In the genomic region with DNA sequence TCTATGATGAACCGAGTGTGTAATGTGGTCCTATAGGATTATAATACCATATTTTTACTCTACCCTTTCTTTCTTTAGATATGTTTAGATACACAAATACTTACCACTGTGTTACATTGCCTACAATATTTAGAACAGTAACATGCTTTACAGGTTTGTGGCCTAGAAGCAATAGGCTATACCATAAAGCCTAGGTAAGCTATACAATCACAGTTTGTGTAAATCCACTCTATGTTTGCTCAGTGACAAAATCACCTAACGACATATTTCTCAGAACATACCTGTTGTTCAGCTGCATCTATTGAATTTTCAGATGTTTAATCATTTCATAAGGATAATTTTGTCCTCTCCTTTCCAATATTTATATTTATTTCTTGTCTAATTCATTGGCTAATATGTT, we compare ENCODE assay signal across 24 cellular contexts.
"Had no signal": no experiment of that assay in that cellular context is flagged by ENCODE, and none has a peak within 500 bp of the region (broad histone marks: within the 10 kb centered on the region; RNA-seq: fewer than 3 reads in every experiment).

No MANE protein-coding gene starts in this region.

- ATAC-seq: natural killer cell treated with Interleukin-12 subunit alpha and Interleukin-12 subunit beta and Interleukin-15 and Interleukin-18, amount 100 ng/mL, for 72 hours; sciatic nerve; stimulated activated naive B cell treated with anti-CD40 and anti-IgM and Interleukin-4, amounts not matched to agents 10 μg/mL and 1 μg/mL and 100 μg/mL, for 72 hours; stimulated activated naive CD8-positive, alpha-beta T cell treated with anti-CD3 and anti-CD28 coated beads, Interleukin-15, Interleukin-2, amounts not matched to agents 100 U/mL and 50 U/mL, for 24 hours had no signal

- DNase-seq: hypothalamus; immature natural killer cell; kidney; left ventricle myocardium inferior; mesendoderm; naive thymus-derived CD4-positive, alpha-beta T cell; ovary; stimulated activated CD4-positive, alpha-beta T cell treated with anti-CD3 and anti-CD28 coated beads, Interleukin-12 subunit alpha, Interleukin-12 subunit beta, amount 100 ng/mL, for 4 hours; stimulated activated CD4-positive, alpha-beta T cell treated with anti-CD3 and anti-CD28 coated beads, Interleukin-15, amount 100 ng/mL, for 24 hours; stimulated activated CD4-positive, alpha-beta T cell treated with anti-CD3 and anti-CD28 coated beads, Interleukin-2, amount 100 ng/mL, for 24 hours; stimulated activated CD4-positive, alpha-beta T cell treated with anti-CD3 and anti-CD28 coated beads, Interleukin-4, amount 100 ng/mL, for 1 hour; stimulated activated naive B cell treated with anti-CD40 and anti-IgM and Interleukin-4, amounts not matched to agents 10 μg/mL and 1 μg/mL and 100 μg/mL, for 72 hours; stimulated activated naive CD8-positive, alpha-beta T cell treated with anti-CD3 and anti-CD28 coated beads, Interleukin-15, Interleukin-2, amounts not matched to agents 100 U/mL and 50 U/mL, for 24 hours; stomach; testis; thyroid gland; trophoblast cell; upper lobe of right lung; uterus had no signal

- H3K36me3 ChIP-seq: left ventricle myocardium inferior, ovary, right atrium auricular region, stomach, thyroid gland, upper lobe of right lung, uterus had no signal

- H3K4me3 ChIP-seq: left ventricle myocardium inferior, lung, ovary, right atrium auricular region, skin epidermis, stomach, testis, thyroid gland, upper lobe of right lung, uterus had no signal

- H3K4me1 ChIP-seq: testis, thyroid gland, uterus had no signal

- FAIRE-seq: kidney had no signal

- H3K9me3 ChIP-seq: left ventricle myocardium inferior, ovary, right atrium auricular region, stomach, testis, thyroid gland, upper lobe of right lung, uterus had no signal

- H3K27me3 ChIP-seq: ovary, right atrium auricular region, stomach, testis, thyroid gland, upper lobe of right lung, uterus had no signal

- H3K27ac ChIP-seq: left ventricle myocardium inferior, ovary, right atrium auricular region, skin epidermis, stomach, testis, thyroid gland, upper lobe of right lung, uterus had no signal
